ENCODE assay signal across 19 cellular contexts in genomic region chr20:46353506-46354206, GRCh38. TPM values are rescaled to one million over a fixed set of nuclear protein-coding genes. Genes with fewer than 3 reads are reported as not detected.
"Had no signal": no experiment of that assay in that cellular context is flagged by ENCODE, and none has a peak within 500 bp of the region (broad histone marks: within the 10 kb centered on the region; RNA-seq: fewer than 3 reads in every experiment).

No MANE protein-coding gene starts in this region.

- H3K9me3 ChIP-seq: colonic mucosa, esophagus squamous epithelium, pancreas, tibial artery had no signal

- H3K9me3 Mint-ChIP-seq: mesothelial cell of epicardium; stimulated activated naive B cell treated with anti-CD40 and anti-IgM and Interleukin-4, amounts not matched to agents 10 μg/mL and 1 μg/mL and 100 μg/mL, for 72 hours had no signal

- DNase-seq: activated CD4-positive, alpha-beta T cell treated with anti-CD3 and anti-CD28 coated beads, Interleukin-2, amount 50 U/mL, for 1 hour; activated CD8-positive, alpha-beta memory T cell treated with anti-CD3 and anti-CD28 coated beads for 24 hours; activated naive CD4-positive, alpha-beta T cell; colonic mucosa; esophagus squamous epithelium; pancreas; stimulated activated CD4-positive, alpha-beta T cell treated with anti-CD3 and anti-CD28 coated beads, Interleukin-2, amount 100 ng/mL, for 24 hours; stimulated activated naive B cell treated with anti-CD40 and anti-IgM and Interleukin-4, amounts not matched to agents 10 μg/mL and 1 μg/mL and 100 μg/mL, for 72 hours; tibial artery had no signal

- H3K36me3 ChIP-seq: colonic mucosa had no signal

- H3K27me3 ChIP-seq: cardiac muscle cell, colonic mucosa, esophagus squamous epithelium, pancreas, tibial artery had no signal

- H3K27me3 Mint-ChIP-seq: stimulated activated naive B cell treated with anti-CD40 and anti-IgM and Interleukin-4, amounts not matched to agents 10 μg/mL and 1 μg/mL and 100 μg/mL, for 72 hours had no signal

- H3K27ac Mint-ChIP-seq: mesothelial cell of epicardium had no signal

- H3K27ac ChIP-seq: cardiac muscle cell, colonic mucosa, esophagus squamous epithelium, pancreas, tibial artery had no signal

- ATAC-seq: activated CD4-positive, CD25-positive, alpha-beta regulatory T cell treated with anti-CD3 and anti-CD28 coated beads, Interleukin-2, amount 50 U/mL, for 24 hours; pancreas; stimulated activated naive B cell treated with anti-CD40 and anti-IgM and Interleukin-4, amounts not matched to agents 10 μg/mL and 1 μg/mL and 100 μg/mL, for 72 hours had no signal

- H3K4me3 Mint-ChIP-seq: mesothelial cell of epicardium; stimulated activated naive B cell treated with anti-CD40 and anti-IgM and Interleukin-4, amounts not matched to agents 10 μg/mL and 1 μg/mL and 100 μg/mL, for 72 hours had no signal

- H3K4me3 ChIP-seq: cardiac muscle cell, colonic mucosa, esophagus squamous epithelium, pancreas, tibial artery had no signal

- H3K4me1 ChIP-seq: colonic mucosa, pancreas had no signal

RNA-seq across cellular contexts. Expression of gene CDH22, which starts 45.4 kb away (rescaled TPM):
- total RNA-seq: astrocyte; cardiac muscle cell; endothelial cell of umbilical vein; fibroblast of villous mesenchyme; liver; myocyte; subcutaneous adipose tissue; T-helper 2 cell treated with Interferon-gamma antibody and Interleukin-4, amounts not matched to agents 100 ng/mL and 5 ng/mL, for 36 hours had no signal
- polyA plus RNA-seq: cardiac muscle cell, endothelial cell of umbilical vein had no signal
